ENCODE assay signal across 8 cellular contexts in the genomic region with DNA sequence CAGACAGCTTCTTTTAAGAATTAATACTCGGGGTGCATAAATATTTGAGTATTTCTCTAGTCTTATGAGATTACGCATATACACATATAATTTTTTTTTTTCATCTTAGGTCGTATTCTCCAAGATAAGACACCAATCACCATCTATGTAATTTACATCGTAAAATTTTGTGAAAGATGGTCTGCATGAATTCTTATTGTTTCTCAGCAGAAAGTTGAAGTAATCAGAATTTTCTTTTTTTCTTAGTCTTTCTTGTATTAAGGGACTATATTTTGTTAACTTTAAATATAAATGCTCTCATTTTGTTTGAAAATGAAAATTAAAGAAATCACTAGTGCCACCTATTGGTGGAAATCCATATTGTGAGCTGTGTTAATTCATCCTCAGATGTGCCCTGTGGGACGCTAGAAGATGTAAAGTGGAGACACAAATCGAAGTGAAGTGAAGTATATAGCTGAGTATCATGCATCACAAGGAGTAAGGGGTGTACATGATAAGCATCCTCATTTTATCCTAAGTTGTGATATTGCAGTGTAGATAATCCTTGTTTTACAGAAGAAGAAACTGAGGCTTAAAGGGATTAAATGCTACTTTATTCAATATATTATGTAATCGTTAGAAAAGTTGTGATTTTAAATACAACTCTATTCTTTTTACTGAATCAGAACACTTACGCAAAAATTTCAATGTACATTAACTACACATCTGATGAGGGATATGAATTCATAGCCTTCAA.
A peak's percentile ranks its signal among the peaks of the same experiment; 100 is the strongest.
DNase-seq lines count a peak whose midpoint lies in the region; ATAC-seq and TF ChIP-seq lines count a peak whose summit lies in the region.

No MANE protein-coding gene starts in this region.

- no peak overlapping the region for H3K27ac ChIP-seq in thyroid gland

- H3K4me1 ChIP-seq in BE2C (no peaks in the 10 kb centered on the region), thyroid gland (no peaks in the 10 kb centered on the region)

- WGBS in thyroid gland, 2 donors: 62 to 65% methylated on average over 8 of the region's 8 CpGs

- intact Hi-C loops in thyroid gland (cut with DNase I): no loop called here

- no peaks in the 10 kb centered on the region for H3K27me3 ChIP-seq in BE2C
- no peaks in the 10 kb centered on the region for H3K27me3 ChIP-seq in thyroid gland

- H3K4me3 ChIP-seq in BE2C (ENCODE audit: low read depth, low read length): no peak overlapping the region
- no peak overlapping the region for H3K4me3 ChIP-seq in fibroblast of villous mesenchyme (ENCODE audit: low read depth, low read length)
- no peak overlapping the region for H3K4me3 ChIP-seq in thyroid gland (replicated peaks in 1 of 3)

- DNase-seq in BE2C (no peak), GM20000 (ENCODE audit: low spot score) (peak; percentile 8), RPMI7951 (ENCODE audit: low read depth) (peak; percentile 12), fibroblast of villous mesenchyme (ENCODE audit: low read depth) (peak; percentile 1), thyroid gland (no peak), NOMO-1 treated with dmso at 0.1 percent for 144 hours (lab: John Stamatoyannopoulos, UW; ENCODE audit: unreplicated experiment) (no peak), SIG-M5 treated with dmso at 0.1 percent for 504 hours (lab: John Stamatoyannopoulos, UW; ENCODE audit: unreplicated experiment) (no peak)

- ATAC-seq in GM18517 (IDR thresholded peaks at IDR 0.05; ENCODE audit: unreplicated experiment): no peak

- H3K36me3 ChIP-seq in BE2C (no peaks in the 10 kb centered on the region), thyroid gland (no peaks in the 10 kb centered on the region)

- no peak for TF ChIP-seq POLR2A in thyroid gland (IDR thresholded peaks at IDR 0.05)

- no peaks in the 10 kb centered on the region for H3K9me3 ChIP-seq in BE2C
- no peaks in the 10 kb centered on the region for H3K9me3 ChIP-seq in thyroid gland

- TF ChIP-seq CTCF in BE2C (IDR thresholded peaks at IDR 0.05; ENCODE audit: low read depth, low read length) (peak; percentile 41), GM20000 (IDR thresholded peaks at IDR 0.05; ENCODE audit: extremely low read depth, missing control alignments) (peak; percentile 23), fibroblast of villous mesenchyme (IDR thresholded peaks at IDR 0.05; ENCODE audit: insufficient read depth, low read depth, low read length) (peak; percentile 40), thyroid gland (IDR thresholded peaks at IDR 0.05) (peak; percentile 33 to 68 (median 55))

Comparison
In these comparisons a context has a peak if more than half of its experiments do, and no peak if none do; other contexts are left out.
1. DNase-seq: peak in GM20000 (single experiment), RPMI7951 (single experiment) and fibroblast of villous mesenchyme (single experiment); none in BE2C (single experiment), thyroid gland (0 of 2), NOMO-1 treated with dmso at 0.1 percent for 144 hours (single experiment) and SIG-M5 treated with dmso at 0.1 percent for 504 hours (single experiment).
2. Peak in every context shown above with its lines, with median percentiles within 50 percentile points of each other: CTCF ChIP-seq.